Comparison of ENCODE assay signal across 13 cellular contexts in the genomic region with DNA sequence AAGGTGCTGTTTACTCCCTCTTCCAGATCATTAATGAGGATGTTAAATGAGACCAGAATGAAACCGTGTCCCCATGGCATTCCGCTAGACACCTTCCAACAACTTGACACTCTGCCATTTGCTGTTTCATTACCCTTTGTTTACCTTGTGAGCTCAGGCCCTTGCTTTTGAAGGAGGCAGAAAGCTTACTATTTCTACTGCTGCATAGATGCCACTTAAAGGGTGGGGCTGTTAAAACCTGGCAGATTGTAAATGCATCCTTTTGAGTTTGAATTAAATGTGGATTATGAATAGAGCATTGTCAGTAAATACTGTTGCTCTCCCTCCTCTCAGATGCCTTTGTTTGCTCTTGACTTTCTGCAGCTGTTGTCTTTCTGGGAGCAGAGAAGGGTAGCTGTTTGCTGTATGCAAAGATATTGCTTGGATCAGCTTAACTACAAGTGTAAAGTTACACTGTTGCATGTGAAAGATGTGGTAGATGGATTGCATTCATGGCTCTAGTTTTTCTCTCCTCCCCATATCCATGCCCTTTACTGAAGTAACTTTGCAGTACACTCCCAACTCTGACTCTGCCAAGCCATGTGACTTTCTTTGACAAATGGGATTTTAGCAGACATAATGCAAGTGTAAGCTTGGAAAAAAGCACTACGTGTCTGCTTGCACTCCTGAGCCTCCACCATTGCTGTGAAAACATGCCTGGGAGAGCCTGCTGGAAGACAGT.
DNase-seq lines count a peak whose midpoint lies in the region; ATAC-seq, FAIRE-seq and TF ChIP-seq lines count a peak whose summit lies in the region.
"Had no signal": no experiment of that assay in that cellular context is flagged by ENCODE, and none has a peak within 500 bp of the region (broad histone marks: within the 10 kb centered on the region; RNA-seq: fewer than 3 reads in every experiment).

No MANE protein-coding gene starts in this region.

- H3K9ac ChIP-seq in kidney (ENCODE audit: low read length in 2 of 2), result no peak overlapping the region

- FAIRE-seq in HTR-8/SVneo (lab: Jason Lieb, UNC) (peak; percentile 40), kidney (lab: Jason Lieb, UNC) (no peak)

- no peaks in the 10 kb centered on the region for H3K9me3 ChIP-seq in kidney (ENCODE audit: control insufficient read depth in 1 of 2, low read length in 2 of 2)
- H3K9me3 ChIP-seq: body of pancreas, gastrocnemius medialis had no signal

- TF ChIP-seq CTCF in fibroblast of the aortic adventitia (IDR thresholded peaks at IDR 0.05; ENCODE audit: insufficient read depth, low read length), result no peak
- TF ChIP-seq CTCF in kidney (IDR thresholded peaks at IDR 0.05; ENCODE audit: borderline replicate concordance, extremely low read depth, insufficient read depth), result no peak

- DNase-seq in HTR-8/SVneo (ENCODE audit: insufficient read length, low spot score) (no peak), NCI-H748 (lab: John Stamatoyannopoulos, UW; ENCODE audit: unreplicated experiment) (peak; percentile 86), fibroblast of the aortic adventitia (ENCODE audit: low read depth) (peak; percentile 30), putamen (ENCODE audit: low spot score) (peak; percentile 87), kidney (no peak)
- no peak for DNase-seq in activated CD8-positive, alpha-beta memory T cell treated with anti-CD3 and anti-CD28 coated beads, Interleukin-2, amount 50 U/mL, for 48 hours
- DNase-seq: body of pancreas, gastrocnemius medialis, HCEC 1CT, T-helper 2 cell had no signal

- H3K4me1 ChIP-seq in kidney (ENCODE audit: control insufficient read depth in 1 of 2, insufficient read depth in 1 of 2, low read depth in 1 of 2, low read length in 2 of 2), result peaks cover 0 to 6% of the 10 kb centered on the region in 2 donors
- H3K4me1 ChIP-seq: gastrocnemius medialis had no signal

- H3K4me3 ChIP-seq in fibroblast of the aortic adventitia (ENCODE audit: low read depth, low read length) (no peak overlapping the region), kidney (ENCODE audit: low read length in 2 of 2) (no peak overlapping the region)
- H3K4me3 ChIP-seq: body of pancreas, gastrocnemius medialis, skin epidermis had no signal

- H3K27ac ChIP-seq in kidney (ENCODE audit: low read depth in 2 of 2, low read length in 2 of 2), result no peak overlapping the region
- H3K27ac ChIP-seq: gastrocnemius medialis had no signal

- intact Hi-C loops in kidney (cut with DNase I), result no loop called here

- ATAC-seq in HG02870 (IDR thresholded peaks at IDR 0.05; ENCODE audit: unreplicated experiment) (no peak), HG03565 (IDR thresholded peaks at IDR 0.05; ENCODE audit: unreplicated experiment) (no peak)
- ATAC-seq: body of pancreas had no signal

- no peaks in the 10 kb centered on the region for H3K36me3 ChIP-seq in kidney (ENCODE audit: control insufficient read depth in 1 of 2, insufficient read depth in 2 of 2, low read length in 2 of 2)
- H3K36me3 ChIP-seq: gastrocnemius medialis had no signal

Comparison
In these comparisons a context has a peak if more than half of its experiments do, and no peak if none do; other contexts are left out.
1. DNase-seq: peak in NCI-H748 (single experiment), fibroblast of the aortic adventitia (single experiment) and putamen (single experiment); none in HTR-8/SVneo (single experiment), activated CD8-positive, alpha-beta memory T cell treated with anti-CD3 and anti-CD28 coated beads, Interleukin-2, amount 50 U/mL, for 48 hours (single experiment) and kidney (single experiment).